11 cellular contexts compared by ENCODE assay signal in the genomic region with DNA sequence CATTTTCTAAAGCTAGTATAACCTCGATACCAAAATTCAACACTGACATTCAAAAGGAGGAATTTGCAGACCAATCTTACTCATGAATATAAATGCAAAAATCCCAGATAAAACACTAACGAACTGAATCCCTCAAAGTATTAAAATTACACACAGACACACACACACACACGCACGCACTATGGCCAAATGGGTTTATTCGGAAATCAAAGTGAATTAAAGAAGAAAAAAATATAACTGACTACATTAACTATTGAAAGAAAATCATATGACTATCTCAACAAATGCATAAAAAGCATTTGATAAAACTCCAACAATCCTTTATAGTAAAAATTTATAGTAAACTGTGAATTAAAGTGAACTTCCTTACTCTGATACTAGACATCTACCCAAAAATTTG.
"Had no signal": no experiment of that assay in that cellular context is flagged by ENCODE, and none has a peak within 500 bp of the region (broad histone marks: within the 10 kb centered on the region; RNA-seq: fewer than 3 reads in every experiment).

No MANE protein-coding gene starts in this region.

- H3K4me3 ChIP-seq: GM23248, GM23338, HAP-1 had no signal

- H3K4me2 ChIP-seq: GM23338 had no signal

- H3K9me3 ChIP-seq: HAP-1 had no signal

- H3K27ac ChIP-seq: GM23248 had no signal

- H2AFZ ChIP-seq: GM23248, GM23338 had no signal

- FAIRE-seq: H1, H54 had no signal

- H3K9ac ChIP-seq: GM23248 had no signal

- H3K36me3 ChIP-seq: HAP-1 had no signal

- DNase-seq: GM23248, GOT3, H7, H9, HCEC 1CT, HFFc6 had no signal

- H3K4me3 Mint-ChIP-seq: GM23338, H9, HFFc6 had no signal

- H3K9me3 Mint-ChIP-seq: GM23338, H9, HFFc6 had no signal

- H3K4me1 ChIP-seq: HAP-1 had no signal

- ATAC-seq: GM23338, HCT116 had no signal

- H3K27ac Mint-ChIP-seq: GM23338, H9, HFFc6 had no signal
